In the genomic region with DNA sequence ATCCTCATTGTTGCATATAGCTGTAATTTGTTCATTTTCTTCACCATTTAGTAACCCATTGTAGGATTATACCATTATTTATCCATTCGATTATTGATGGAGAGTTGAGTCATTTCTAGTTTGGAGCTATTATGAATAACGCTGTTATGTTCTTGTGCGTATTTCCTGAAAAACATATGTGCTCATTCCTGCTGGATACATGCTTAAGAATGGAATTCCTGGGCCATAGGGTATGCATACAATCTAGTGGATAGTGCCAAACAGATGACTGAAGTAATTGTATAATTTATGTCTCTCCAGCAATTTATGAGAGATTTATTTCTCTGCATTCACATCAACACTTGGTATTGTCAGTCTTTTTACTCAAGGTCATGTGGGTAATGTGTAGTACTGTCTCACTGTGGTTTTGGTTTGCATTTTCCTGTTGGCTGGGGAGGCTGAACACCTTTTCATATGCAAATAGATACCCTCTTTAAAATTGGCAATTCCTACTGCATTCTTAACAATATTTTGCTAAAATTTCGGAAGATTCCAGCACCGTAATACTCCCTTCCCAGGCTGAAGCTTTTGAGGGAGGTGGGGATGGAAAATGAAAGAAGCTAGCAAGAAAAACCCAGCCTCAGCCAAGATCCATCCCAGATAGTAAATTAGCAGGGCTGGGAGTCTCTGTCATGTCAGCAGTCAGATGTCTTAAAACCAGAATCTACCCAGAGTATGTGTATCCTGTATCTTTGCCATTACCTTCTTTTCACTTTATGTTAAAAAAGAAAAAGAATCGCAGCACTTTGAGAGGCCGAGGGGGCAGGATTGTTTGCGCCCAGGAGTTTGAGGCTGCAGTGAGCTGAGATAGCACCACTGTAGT, we compare ENCODE assay signal across 15 cellular contexts.
DNase-seq lines count a peak whose midpoint lies in the region; ATAC-seq and TF ChIP-seq lines count a peak whose summit lies in the region.
"Had no signal": no experiment of that assay in that cellular context is flagged by ENCODE, and none has a peak within 500 bp of the region (broad histone marks: within the 10 kb centered on the region; RNA-seq: fewer than 3 reads in every experiment).

No MANE protein-coding gene starts in this region.

- intact Hi-C loops in natural killer cell (cut with micrococcal nuclease) (no loop called here), aorta (cut with DNase I) (loop anchor here in 1 of 2 donors (5.0 kb wide), 1 partner anchor 35 kb away; no protein-coding TSS in a partner anchor)

- H3K27ac Mint-ChIP-seq in natural killer cell (no peak overlapping the region), mesothelial cell of epicardium (peak overlapping the region; percentile 3)
- H3K27ac Mint-ChIP-seq in natural killer cell treated with Interleukin-12 subunit alpha and Interleukin-12 subunit beta and Interleukin-15 and Interleukin-18, amount 100 ng/mL, for 72 hours: no peak overlapping the region
- peak overlapping the region in 1 of 2 donors; percentile 59 for H3K27ac Mint-ChIP-seq in activated naive CD4-positive, alpha-beta T cell treated with anti-CD3 and anti-CD28 coated beads, Interleukin-2, amount 50 U/mL, for 72 hours
- H3K27ac Mint-ChIP-seq: stimulated activated naive B cell treated with anti-CD40 and anti-IgM and Interleukin-4, amounts not matched to agents 10 μg/mL and 1 μg/mL and 100 μg/mL, for 72 hours had no signal

- H3K4me1 ChIP-seq in aorta (ENCODE audit: control insufficient read depth in 1 of 2, insufficient read depth in 2 of 2, low read length in 2 of 2): peaks cover 2 to 3% of the 10 kb centered on the region in 2 donors
- H3K4me1 ChIP-seq: vagina had no signal

- H3K9me3 ChIP-seq in aorta (ENCODE audit: control insufficient read depth, low read length): no peaks in the 10 kb centered on the region
- H3K9me3 ChIP-seq: vagina had no signal

- peaks cover 11 to 23% of the 10 kb centered on the region in 2 donors for H3K4me1 Mint-ChIP-seq in natural killer cell
- H3K4me1 Mint-ChIP-seq in natural killer cell treated with Interleukin-12 subunit alpha and Interleukin-12 subunit beta and Interleukin-15 and Interleukin-18, amount 100 ng/mL, for 72 hours (ENCODE audit: low read depth in 2 of 2): peaks cover 7 to 9% of the 10 kb centered on the region in 2 donors
- peaks cover 31% of the 10 kb centered on the region for H3K4me1 Mint-ChIP-seq in mesothelial cell of epicardium
- H3K4me1 Mint-ChIP-seq: naive B cell had no signal

- H3K36me3 ChIP-seq in aorta (ENCODE audit: control insufficient read depth in 1 of 2, insufficient read depth in 2 of 2, low read length in 1 of 2): peaks cover 3 to 9% of the 10 kb centered on the region in 2 donors
- H3K36me3 ChIP-seq: vagina had no signal

- no peaks in the 10 kb centered on the region for H3K27me3 Mint-ChIP-seq in natural killer cell (ENCODE audit: low read depth in 2 of 2)
- no peaks in the 10 kb centered on the region for H3K27me3 Mint-ChIP-seq in natural killer cell treated with Interleukin-12 subunit alpha and Interleukin-12 subunit beta and Interleukin-15 and Interleukin-18, amount 100 ng/mL, for 72 hours
- no peaks in the 10 kb centered on the region for H3K27me3 Mint-ChIP-seq in mesothelial cell of epicardium (ENCODE audit: low read depth)
- H3K27me3 Mint-ChIP-seq: naive B cell; stimulated activated naive B cell treated with anti-CD40 and anti-IgM and Interleukin-4, amounts not matched to agents 10 μg/mL and 1 μg/mL and 100 μg/mL, for 72 hours had no signal

- ATAC-seq in natural killer cell: peak; percentile 34 to 67 (median 36)
- ATAC-seq in natural killer cell treated with Interleukin-12 subunit alpha and Interleukin-12 subunit beta and Interleukin-15 and Interleukin-18, amount 100 ng/mL, for 72 hours: no peak
- ATAC-seq in activated naive CD4-positive, alpha-beta T cell treated with anti-CD3 and anti-CD28 coated beads, Interleukin-2, amount 50 U/mL, for 72 hours: peak; percentile 61 to 62
- ATAC-seq in aorta (ENCODE audit: low FRiP score): no peak
- ATAC-seq: stimulated activated naive B cell treated with anti-CD40 and anti-IgM and Interleukin-4, amounts not matched to agents 10 μg/mL and 1 μg/mL and 100 μg/mL, for 72 hours had no signal

- H3K36me3 Mint-ChIP-seq in natural killer cell: peaks cover 16% of the 10 kb centered on the region
- H3K36me3 Mint-ChIP-seq in natural killer cell treated with Interleukin-12 subunit alpha and Interleukin-12 subunit beta and Interleukin-15 and Interleukin-18, amount 100 ng/mL, for 72 hours: peaks cover 15% of the 10 kb centered on the region
- peaks cover 6 to 16% of the 10 kb centered on the region in 2 donors for H3K36me3 Mint-ChIP-seq in activated naive CD4-positive, alpha-beta T cell treated with anti-CD3 and anti-CD28 coated beads, Interleukin-2, amount 50 U/mL, for 72 hours
- peaks cover 31% of the 10 kb centered on the region for H3K36me3 Mint-ChIP-seq in mesothelial cell of epicardium

- H3K4me3 Mint-ChIP-seq in natural killer cell (peak overlapping the region; percentile 31), mesothelial cell of epicardium (no peak overlapping the region)
- no peak overlapping the region for H3K4me3 Mint-ChIP-seq in natural killer cell treated with Interleukin-12 subunit alpha and Interleukin-12 subunit beta and Interleukin-15 and Interleukin-18, amount 100 ng/mL, for 72 hours
- H3K4me3 Mint-ChIP-seq: naive B cell; stimulated activated naive B cell treated with anti-CD40 and anti-IgM and Interleukin-4, amounts not matched to agents 10 μg/mL and 1 μg/mL and 100 μg/mL, for 72 hours had no signal

- no peak overlapping the region for H3K4me3 ChIP-seq in aorta (ENCODE audit: low read length in 2 of 2)
- H3K4me3 ChIP-seq: vagina had no signal

- DNase-seq in natural killer cell (no peak), mesothelial cell of epicardium (ENCODE audit: low spot score in 2 of 2, unreplicated experiment in 2 of 2) (no peak), aorta (no peak), NCI-H1694 treated with DMSO at 0.1 percent for 48 hours (lab: John Stamatoyannopoulos, UW) (no peak), NCI-H82 treated with DMSO at 0.1 percent for 48 hours (lab: John Stamatoyannopoulos, UW; ENCODE audit: unreplicated experiment) (no peak)
- no peak for DNase-seq in natural killer cell treated with Interleukin-12 subunit alpha and Interleukin-12 subunit beta and Interleukin-15 and Interleukin-18, amount 100 ng/mL, for 72 hours (ENCODE audit: low spot score)
- DNase-seq in activated naive CD4-positive, alpha-beta T cell treated with anti-CD3 and anti-CD28 coated beads, Interleukin-2, amount 50 U/mL, for 72 hours (ENCODE audit: low spot score in 2 of 2): no peak
- no peak for DNase-seq in activated CD4-positive, CD25-positive, alpha-beta regulatory T cell treated with anti-CD3 and anti-CD28 coated beads, Interleukin-2, amount 50 U/mL, for 72 hours
- DNase-seq: effector memory CD4-positive, alpha-beta T cell; Karpas-422; naive B cell; NCI-H1694; stimulated activated naive B cell treated with anti-CD40 and anti-IgM and Interleukin-4, amounts not matched to agents 10 μg/mL and 1 μg/mL and 100 μg/mL, for 72 hours had no signal

- TF ChIP-seq CTCF in natural killer cell (IDR thresholded peaks at IDR 0.05) (no peak), mesothelial cell of epicardium (IDR thresholded peaks at IDR 0.05; ENCODE audit: unreplicated experiment) (no peak)

- peak overlapping the region; percentile 39 to 95 for H3K27ac ChIP-seq in aorta (ENCODE audit: low read depth in 1 of 2, low read length in 2 of 2)
- H3K27ac ChIP-seq: vagina, VCaP had no signal

- WGBS in aorta, 2 donors: 48 to 57% methylated on average over 8 of the region's 8 CpGs

- H3K9me3 Mint-ChIP-seq in natural killer cell: peaks cover 0 to 3% of the 10 kb centered on the region in 2 donors
- H3K9me3 Mint-ChIP-seq in natural killer cell treated with Interleukin-12 subunit alpha and Interleukin-12 subunit beta and Interleukin-15 and Interleukin-18, amount 100 ng/mL, for 72 hours: peaks cover 3% of the 10 kb centered on the region
- peaks cover 10 to 14% of the 10 kb centered on the region in 2 donors for H3K9me3 Mint-ChIP-seq in activated naive CD4-positive, alpha-beta T cell treated with anti-CD3 and anti-CD28 coated beads, Interleukin-2, amount 50 U/mL, for 72 hours
- peaks cover 16% of the 10 kb centered on the region for H3K9me3 Mint-ChIP-seq in mesothelial cell of epicardium

- H3K27me3 ChIP-seq in aorta (ENCODE audit: control insufficient read depth in 1 of 2, insufficient read depth in 2 of 2, low read length in 1 of 2): no peaks in the 10 kb centered on the region
- H3K27me3 ChIP-seq: vagina had no signal

Comparison
In these comparisons a context has a peak if more than half of its experiments do, and no peak if none do; other contexts are left out.
1. ATAC-seq: peak in natural killer cell (3 of 3) and activated naive CD4-positive, alpha-beta T cell treated with anti-CD3 and anti-CD28 coated beads, Interleukin-2, amount 50 U/mL, for 72 hours (2 of 2); none in natural killer cell treated with Interleukin-12 subunit alpha and Interleukin-12 subunit beta and Interleukin-15 and Interleukin-18, amount 100 ng/mL, for 72 hours (0 of 2) and aorta (single experiment).